In the genomic region with DNA sequence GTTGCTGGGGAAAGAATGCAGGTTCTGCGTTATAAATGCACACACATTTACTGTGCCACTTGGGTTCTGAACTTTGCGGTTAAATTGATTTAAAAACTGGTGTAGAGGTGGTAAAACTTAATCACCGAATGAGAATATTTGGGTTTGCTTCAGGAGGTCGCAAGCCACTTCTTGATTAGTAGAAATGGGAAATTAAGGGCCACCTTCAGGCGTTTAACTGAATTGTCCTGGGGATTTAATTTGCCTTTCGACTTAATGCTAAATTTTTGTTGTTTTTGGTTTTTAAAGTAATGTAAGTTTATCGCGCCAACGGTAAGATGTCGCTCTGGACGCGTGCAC, we compare ENCODE assay signal across 8 cellular contexts. TPM values are rescaled to one million over a fixed set of nuclear protein-coding genes. Genes with fewer than 3 reads are reported as not detected.
DNase-seq lines count a peak whose midpoint lies in the region; ATAC-seq and TF ChIP-seq lines count a peak whose summit lies in the region.

No MANE protein-coding gene starts in this region.

- H3K27me3 ChIP-seq in parathyroid adenoma (ENCODE audit: control insufficient read depth, insufficient read depth, low read length): no peaks in the 10 kb centered on the region

- CTCF ChIA-PET in Calu3 (lab: Charles Lee) (no interaction called here), OCI-LY7 (lab: Charles Lee; ENCODE audit: unreplicated experiment) (no interaction called here)

- H3K4me2 ChIP-seq in OCI-LY7 (ENCODE audit: low read length) (peak overlapping the region; percentile 95), parathyroid adenoma (ENCODE audit: low read length) (peak overlapping the region; percentile 92)

- H3K27ac ChIP-seq in OCI-LY7 (ENCODE audit: low read depth, low read length, poor library complexity, severe bottlenecking) (no peak overlapping the region), parathyroid adenoma (no peak overlapping the region)

- H3K9me3 Mint-ChIP-seq in Calu3 (ENCODE audit: low read depth, unreplicated experiment): no peaks in the 10 kb centered on the region
- H3K9me3 Mint-ChIP-seq in endothelial cell (ENCODE audit: unreplicated experiment): no peaks in the 10 kb centered on the region

- H3K4me3 ChIP-seq in OCI-LY7 (ENCODE audit: low read depth, low read length, poor library complexity, severe bottlenecking): peak overlapping the region; percentile 70
- peak overlapping the region; percentile 53 for H3K4me3 ChIP-seq in parathyroid adenoma (ENCODE audit: low read depth, low read length)

- intact Hi-C loops in Calu3 (cut with micrococcal nuclease; ENCODE audit: unreplicated experiment): loop anchor here (5.0 kb wide), 1 partner anchor 119 kb away; no protein-coding TSS in a partner anchor
- intact Hi-C loops in OCI-LY7 (cut with micrococcal nuclease; ENCODE audit: unreplicated experiment): no loop called here

- H3K36me3 Mint-ChIP-seq in Calu3 (ENCODE audit: insufficient read depth, unreplicated experiment) (peaks cover 33% of the 10 kb centered on the region), endothelial cell (ENCODE audit: low read depth, unreplicated experiment) (peaks cover 8% of the 10 kb centered on the region)

- H2AFZ ChIP-seq in OCI-LY7 (ENCODE audit: low read length): peak overlapping the region; percentile 61; the same call in 1 of the 2 replicates
- no peak overlapping the region for H2AFZ ChIP-seq in parathyroid adenoma

- POLR2A ChIA-PET in OCI-LY7 (lab: Charles Lee): no interaction called here

- no peaks in the 10 kb centered on the region for H4K20me1 ChIP-seq in OCI-LY7 (ENCODE audit: insufficient read depth, low read length)

- no peak overlapping the region for H3K27ac Mint-ChIP-seq in Calu3 (ENCODE audit: unreplicated experiment)
- H3K27ac Mint-ChIP-seq in endothelial cell (ENCODE audit: unreplicated experiment): no peak overlapping the region

- H3K79me2 ChIP-seq in OCI-LY7 (ENCODE audit: insufficient read depth, low read depth, low read length): peaks cover 22% of the 10 kb centered on the region
- no peaks in the 10 kb centered on the region for H3K79me2 ChIP-seq in parathyroid adenoma

- H3K4me3 Mint-ChIP-seq in Calu3 (ENCODE audit: low read depth, unreplicated experiment) (peak overlapping the region; percentile 70), endothelial cell (ENCODE audit: unreplicated experiment) (no peak overlapping the region)

- H3K4me1 Mint-ChIP-seq in Calu3 (ENCODE audit: low read depth, unreplicated experiment) (peaks cover 12% of the 10 kb centered on the region), endothelial cell (ENCODE audit: unreplicated experiment) (peaks cover 14% of the 10 kb centered on the region)

- H3K9ac ChIP-seq in parathyroid adenoma: no peak overlapping the region

- H3K9me3 ChIP-seq in OCI-LY7 (ENCODE audit: low read length) (peaks cover 5% of the 10 kb centered on the region; the same call in 1 of the 2 replicates), parathyroid adenoma (ENCODE audit: control insufficient read depth, low read length) (no peaks in the 10 kb centered on the region)

- H3K4me1 ChIP-seq in OCI-LY7 (ENCODE audit: insufficient read depth, low read length, poor library complexity, severe bottlenecking) (peaks cover 26% of the 10 kb centered on the region), parathyroid adenoma (no peaks in the 10 kb centered on the region)

- H3K9me2 ChIP-seq in OCI-LY7 (ENCODE audit: insufficient read depth, low read length): no peaks in the 10 kb centered on the region

- DNase-seq in Calu3 (no peak), OCI-LY7 (ENCODE audit: low spot score) (no peak), endothelial cell (ENCODE audit: low spot score) (no peak), putamen (ENCODE audit: low spot score) (no peak)
- no peak for DNase-seq in stimulated activated CD4-positive, alpha-beta T cell treated with anti-CD3 and anti-CD28 coated beads, Interleukin-2, amount 100 ng/mL, for 24 hours

- no TSS peak for BruUV-seq in Calu3 (replicated peaks; lab: Mats Ljungman, UMichigan)
- no TSS peak for BruUV-seq in OCI-LY7 (replicated peaks; lab: Mats Ljungman, UMichigan)

- H3K27me3 Mint-ChIP-seq in Calu3 (ENCODE audit: unreplicated experiment) (no peaks in the 10 kb centered on the region), endothelial cell (ENCODE audit: unreplicated experiment) (peaks cover 13% of the 10 kb centered on the region)

- no peak for ATAC-seq in HG03108 (IDR thresholded peaks at IDR 0.05; ENCODE audit: unreplicated experiment)
- ATAC-seq in GM18870 (IDR thresholded peaks at IDR 0.05; ENCODE audit: unreplicated experiment): no peak

- TF ChIP-seq CTCF in Calu3 (IDR thresholded peaks at IDR 0.05; ENCODE audit: unreplicated experiment): no peak
- peak; percentile 55 for TF ChIP-seq CTCF in OCI-LY7 (conservative IDR thresholded peaks at IDR 0.05; ENCODE audit: low read length)
- TF ChIP-seq CTCF in endothelial cell (IDR thresholded peaks at IDR 0.05; ENCODE audit: unreplicated experiment): peak; percentile 32
- no peak for TF ChIP-seq CTCF in parathyroid adenoma (IDR thresholded peaks at IDR 0.05)

- no peaks in the 10 kb centered on the region; the same call in 1 of the 2 replicates for H3K36me3 ChIP-seq in OCI-LY7 (ENCODE audit: insufficient read depth, low read length)
- no peaks in the 10 kb centered on the region for H3K36me3 ChIP-seq in parathyroid adenoma (ENCODE audit: control insufficient read depth, insufficient read depth, low read length)

RNA-seq across cellular contexts. Expression of a gene that starts 0.5 kb away (rescaled TPM):
- total RNA-seq in Calu3 (2022) (3.1 and 5.3 TPM in 2 replicates), OCI-LY7 (2022) (22.3 and 23.0 TPM in 2 replicates), endothelial cell (ENCODE audit: unreplicated experiment) (0.23 TPM)
- 6.0 and 7.7 TPM in 2 replicates for total RNA-seq in OCI-LY7 (2014; rRNA removed; shearing (Covaris generic))

RNA-seq across cellular contexts. Expression of a gene that starts 37.3 kb away (rescaled TPM):
- total RNA-seq in Calu3 (2022) (2.4 and 2.9 TPM in 2 replicates), OCI-LY7 (2022) (7.5 and 8.0 TPM in 2 replicates), endothelial cell (ENCODE audit: unreplicated experiment) (0.46 TPM)
- 5.1 and 7.0 TPM in 2 replicates for total RNA-seq in OCI-LY7 (2014; rRNA removed; shearing (Covaris generic))

Comparison
In these comparisons a context has a peak if more than half of its experiments do, and no peak if none do; other contexts are left out.
1. CTCF ChIP-seq: peak in OCI-LY7 (single experiment) and endothelial cell (single experiment); none in Calu3 (single experiment) and parathyroid adenoma (single experiment).